In genomic region chr2:47271054-47272000, GRCh38 we compare ENCODE assay signal across 8 cellular contexts.
A peak's percentile ranks its signal among the peaks of the same experiment; 100 is the strongest.
DNase-seq lines count a peak whose midpoint lies in the region; ATAC-seq and TF ChIP-seq lines count a peak whose summit lies in the region.

No MANE protein-coding gene starts in this region.

- H3K18ac ChIP-seq in trophoblast cell (ENCODE audit: low read length) = no peak overlapping the region

- H3K9me3 Mint-ChIP-seq in WTC11 = no peaks in the 10 kb centered on the region

- no peaks in the 10 kb centered on the region for H3K27me3 Mint-ChIP-seq in WTC11 (ENCODE audit: low read depth)

- H3K14ac ChIP-seq in trophoblast cell (ENCODE audit: low read length) = no peak overlapping the region

- no peak overlapping the region for H4K8ac ChIP-seq in trophoblast cell (ENCODE audit: low read depth, low read length)

- no peak overlapping the region for H3K4ac ChIP-seq in trophoblast cell (ENCODE audit: low read depth, low read length)

- H3K27me3 ChIP-seq in DOHH2 (ENCODE audit: control insufficient read depth, low read length) = no peaks in the 10 kb centered on the region
- H3K27me3 ChIP-seq in trophoblast cell (ENCODE audit: insufficient read depth, low read length) = no peaks in the 10 kb centered on the region

- POLR2A ChIA-PET in WTC11 (lab: Charles Lee) = interaction anchor here (0.6 kb wide), 1 partner anchor 91 kb away, joined by 3 read pairs; no protein-coding TSS in a partner anchor

- no peak overlapping the region for H3K4me3 Mint-ChIP-seq in WTC11

- no peak overlapping the region for H3K9ac ChIP-seq in trophoblast cell (ENCODE audit: low read length)

- H3F3A ChIP-seq in DOHH2 (ENCODE audit: control insufficient read depth, insufficient read depth) = no peaks in the 10 kb centered on the region

- peaks cover 22% of the 10 kb centered on the region for H3K4me1 ChIP-seq in DOHH2 (ENCODE audit: control insufficient read depth, low read length)
- H3K4me1 ChIP-seq in trophoblast cell (ENCODE audit: control insufficient read depth in 1 of 2, insufficient read depth in 2 of 2, low read length in 2 of 2) = peaks cover 21 to 32% of the 10 kb centered on the region in 2 experiments

- no peaks in the 10 kb centered on the region for H3K9me2 ChIP-seq in DOHH2 (replicated peaks; ENCODE audit: control insufficient read depth, low read length)

- peaks cover 10% of the 10 kb centered on the region for H3K79me1 ChIP-seq in trophoblast cell (ENCODE audit: low read length)

- CTCF ChIA-PET in WTC11 (lab: Charles Lee) = interaction anchor here (0.6 to 3.1 kb wide), 16 partner anchors 7 to 398 kb away, joined by 3 to 16 read pairs (median 4); no protein-coding TSS in a partner anchor

- no peak for ATAC-seq in HG02642 (IDR thresholded peaks at IDR 0.05; ENCODE audit: poor library complexity, unreplicated experiment)
- ATAC-seq in WTC11 = no peak

- no peaks in the 10 kb centered on the region for H4K20me1 ChIP-seq in DOHH2 (ENCODE audit: control insufficient read depth, insufficient read depth, low read depth, low read length)

- H3K4me3 ChIP-seq in DOHH2 (ENCODE audit: low read length) (0 out of 2 replicates have a peak overlapping the region, but pooled peaks have one; percentile 3), trophoblast cell (ENCODE audit: low read depth, low read length) (no peak overlapping the region)

- no peak overlapping the region for H2BK5ac ChIP-seq in trophoblast cell (ENCODE audit: low read depth, low read length, poor library complexity)

- H3K27ac Mint-ChIP-seq in WTC11 = no peak overlapping the region

- H3K79me2 ChIP-seq in DOHH2 (ENCODE audit: control insufficient read depth, low read length) = no peaks in the 10 kb centered on the region
- H3K79me2 ChIP-seq in trophoblast cell (ENCODE audit: control insufficient read depth, insufficient read depth, low read length, poor library complexity) = no peaks in the 10 kb centered on the region

- H3K4me2 ChIP-seq in DOHH2 (ENCODE audit: low read length) (peak overlapping the region; percentile 81; the same call in 1 of the 2 replicates), trophoblast cell (ENCODE audit: low read length) (no peak overlapping the region)

- H3K36me3 ChIP-seq in DOHH2 (ENCODE audit: control insufficient read depth, low read length) (no peaks in the 10 kb centered on the region), trophoblast cell (ENCODE audit: control insufficient read depth in 1 of 2, insufficient read depth in 2 of 2, low read length in 2 of 2) (no peaks in the 10 kb centered on the region)

- WGBS in trophoblast cell (ENCODE audit: extremely low coverage, insufficient coverage, insufficient read length) = no CpG with 5 or more reads among the region's 9 CpGs

- no peaks in the 10 kb centered on the region for H3K36me3 Mint-ChIP-seq in WTC11

- no peak overlapping the region for H2BK120ac ChIP-seq in trophoblast cell (ENCODE audit: insufficient read depth, low read length, poor library complexity)

- H3K27ac ChIP-seq in DOHH2 (ENCODE audit: low read depth, low read length) (no peak overlapping the region), caudate nucleus (ENCODE audit: low read depth, low read length) (peak overlapping the region; percentile 92), trophoblast cell (ENCODE audit: low read depth, low read length) (no peak overlapping the region)

- DNase-seq in NCI-H1930 (lab: John Stamatoyannopoulos, UW) (peak; percentile 21 to 39), caudate nucleus (lab: John Stamatoyannopoulos, UW) (peak in 1 of 61 donors; percentile 11), trophoblast cell (no peak), WTC11 (ENCODE audit: low spot score) (no peak), middle frontal gyrus (ENCODE audit: extremely low spot score, low spot score) (no peak)
- no peak for DNase-seq in activated CD4-positive, alpha-beta T cell treated with anti-CD3 and anti-CD28 coated beads, Interleukin-2, amount 50 U/mL, for 1 hour

- H4K12ac ChIP-seq in trophoblast cell (ENCODE audit: low read depth, low read length) = no peak overlapping the region

- TF ChIP-seq CTCF in DOHH2 (IDR thresholded peaks at IDR 0.05; ENCODE audit: low read depth, low read length, poor library complexity, severe bottlenecking) (no peak), WTC11 (IDR thresholded peaks at IDR 0.05) (no peak)

- H4K91ac ChIP-seq in trophoblast cell (ENCODE audit: low read depth, low read length) = peak overlapping the region; percentile 55

- H2BK12ac ChIP-seq in trophoblast cell (ENCODE audit: low read length) = peak overlapping the region; percentile 46

- no peaks in the 10 kb centered on the region for H3K9me3 ChIP-seq in DOHH2 (ENCODE audit: control insufficient read depth, insufficient read depth, low read length)
- H3K9me3 ChIP-seq in trophoblast cell (ENCODE audit: insufficient read depth, low read depth, low read length) = no peaks in the 10 kb centered on the region

- no peak overlapping the region for H2AK5ac ChIP-seq in trophoblast cell (ENCODE audit: low read length)

- H3K4me1 Mint-ChIP-seq in WTC11 = peaks cover 50% of the 10 kb centered on the region

- H2AFZ ChIP-seq in trophoblast cell (ENCODE audit: insufficient read depth, low read length, poor library complexity) = peak overlapping the region; percentile 14

- H3K23ac ChIP-seq in trophoblast cell (ENCODE audit: low read length) = no peak overlapping the region

TF ChIP-seq in WTC11, 78 proteins besides CTCF, POLR2A, EP300 and RAD21:
- TF ChIP-seq ARID4B (CRISPR knock-in tag; IDR thresholded peaks at IDR 0.05; ENCODE audit: borderline replicate concordance) (no peak), ATF3 (CRISPR knock-in tag; conservative IDR thresholded peaks at IDR 0.05) (no peak), USF1 (CRISPR knock-in tag; IDR thresholded peaks at IDR 0.05) (no peak), CBFB (CRISPR knock-in tag; IDR thresholded peaks at IDR 0.05; ENCODE audit: low read depth) (no peak), EMX1 (CRISPR knock-in tag; IDR thresholded peaks at IDR 0.05) (no peak)

Comparison
In these comparisons a context has a peak if more than half of its experiments do, and no peak if none do; other contexts are left out.
1. DNase-seq: peak in NCI-H1930 (2 of 2); none in trophoblast cell (0 of 2), activated CD4-positive, alpha-beta T cell treated with anti-CD3 and anti-CD28 coated beads, Interleukin-2, amount 50 U/mL, for 1 hour (single experiment), WTC11 (single experiment) and middle frontal gyrus (single experiment).